Comparison of ENCODE assay signal across 10 cellular contexts in genomic region chrX:15204130-15204751, GRCh38.
DNase-seq lines count a peak whose midpoint lies in the region; ATAC-seq, FAIRE-seq and TF ChIP-seq lines count a peak whose summit lies in the region.
"Had no signal": no experiment of that assay in that cellular context is flagged by ENCODE, and none has a peak within 500 bp of the region (broad histone marks: within the 10 kb centered on the region; RNA-seq: fewer than 3 reads in every experiment).

No MANE protein-coding gene starts in this region.

- H2AFZ ChIP-seq in astrocyte (ENCODE audit: low read depth, low read length) (no peak overlapping the region), Karpas-422 (ENCODE audit: low read length) (no peak overlapping the region)

- H3K79me2 ChIP-seq in astrocyte (ENCODE audit: insufficient read depth, low read length) (no peaks in the 10 kb centered on the region), Karpas-422 (ENCODE audit: low read length) (no peaks in the 10 kb centered on the region)

- no peaks in the 10 kb centered on the region for H4K20me1 ChIP-seq in astrocyte (ENCODE audit: insufficient read depth, low read length)
- H4K20me1 ChIP-seq in Karpas-422 (ENCODE audit: insufficient read depth, low read depth, low read length) = no peaks in the 10 kb centered on the region

- H3K27ac Mint-ChIP-seq in astrocyte (ENCODE audit: unreplicated experiment) (no peak overlapping the region), nephron progenitor cell (no peak overlapping the region)

- H3K36me3 ChIP-seq in astrocyte (ENCODE audit: insufficient read depth, low read length) (no peaks in the 10 kb centered on the region), Karpas-422 (ENCODE audit: insufficient read depth, low read length) (no peaks in the 10 kb centered on the region)
- H3K36me3 ChIP-seq: heart right ventricle, pancreas had no signal

- H3K9me3 ChIP-seq in astrocyte (ENCODE audit: insufficient read depth, low read depth, low read length) (no peaks in the 10 kb centered on the region), Karpas-422 (ENCODE audit: low read length) (no peaks in the 10 kb centered on the region)
- H3K9me3 ChIP-seq: heart right ventricle, pancreas had no signal

- H3K9me3 Mint-ChIP-seq in astrocyte (ENCODE audit: unreplicated experiment) (peaks cover 1% of the 10 kb centered on the region), nephron progenitor cell (peaks cover 25% of the 10 kb centered on the region)

- H3K4me3 ChIP-seq in astrocyte (ENCODE audit: insufficient read depth, low read depth, low read length) (no peak overlapping the region), Karpas-422 (ENCODE audit: low read length) (no peak overlapping the region)
- H3K4me3 ChIP-seq: heart right ventricle, pancreas had no signal

- peak; percentile 39 for FAIRE-seq in astrocyte (lab: Jason Lieb, UNC)
- FAIRE-seq: pancreas had no signal

- H3K4me2 ChIP-seq in astrocyte (ENCODE audit: low read length) (no peak overlapping the region), Karpas-422 (ENCODE audit: low read depth, low read length, poor library complexity, severe bottlenecking) (no peak overlapping the region)

- intact Hi-C loops in left ventricle myocardium superior (cut with micrococcal nuclease) = no loop called here

- TF ChIP-seq CTCF in astrocyte (IDR thresholded peaks at IDR 0.05; ENCODE audit: insufficient read depth, low read depth, low read length) = no peak
- no peak for TF ChIP-seq CTCF in nephron progenitor cell (IDR thresholded peaks at IDR 0.05)

- H3K27me3 ChIP-seq in astrocyte (ENCODE audit: insufficient read depth, low read length) (no peaks in the 10 kb centered on the region), Karpas-422 (ENCODE audit: low read length) (no peaks in the 10 kb centered on the region)
- H3K27me3 ChIP-seq: heart right ventricle had no signal

- no peak overlapping the region for H3K4me3 Mint-ChIP-seq in astrocyte (ENCODE audit: unreplicated experiment)
- H3K4me3 Mint-ChIP-seq in nephron progenitor cell = no peak overlapping the region

- no peaks in the 10 kb centered on the region for H3K27me3 Mint-ChIP-seq in astrocyte (ENCODE audit: low read depth, unreplicated experiment)
- peaks cover 3% of the 10 kb centered on the region for H3K27me3 Mint-ChIP-seq in nephron progenitor cell (ENCODE audit: low read depth, poor library complexity)

- H3K9me2 ChIP-seq in Karpas-422 (replicated peaks; ENCODE audit: insufficient read depth, low read length) = no peaks in the 10 kb centered on the region

- H3K4me1 Mint-ChIP-seq in astrocyte (ENCODE audit: low read depth, unreplicated experiment) (peaks cover 6% of the 10 kb centered on the region), nephron progenitor cell (no peaks in the 10 kb centered on the region)

- DNase-seq in astrocyte (ENCODE audit: low read depth) (no peak), left ventricle myocardium superior (no peak), Karpas-422 (no peak), NOMO-1 treated with dmso at 0.1 percent for 144 hours (lab: John Stamatoyannopoulos, UW; ENCODE audit: unreplicated experiment) (no peak), nephron progenitor cell (no peak)
- DNase-seq: heart right ventricle, pancreas had no signal

- ATAC-seq in GM18520 (IDR thresholded peaks at IDR 0.05; ENCODE audit: unreplicated experiment) = peak; percentile 59
- peak; percentile 74 for ATAC-seq in GM21528 (IDR thresholded peaks at IDR 0.05; ENCODE audit: low FRiP score, unreplicated experiment)
- ATAC-seq in HG03439 (IDR thresholded peaks at IDR 0.05; ENCODE audit: unreplicated experiment) = peak; percentile 88
- no peak for ATAC-seq in left ventricle myocardium superior
- ATAC-seq: heart right ventricle, pancreas had no signal

- H3K9ac ChIP-seq in astrocyte (ENCODE audit: low read length) = no peak overlapping the region
- H3K9ac ChIP-seq in Karpas-422 (ENCODE audit: low read length) = no peak overlapping the region

- H3K36me3 Mint-ChIP-seq in astrocyte (ENCODE audit: low read depth, unreplicated experiment) (no peaks in the 10 kb centered on the region), nephron progenitor cell (ENCODE audit: low read depth) (no peaks in the 10 kb centered on the region)

- H3K4me1 ChIP-seq in astrocyte (ENCODE audit: insufficient read depth, low read length) (peaks cover 2% of the 10 kb centered on the region), Karpas-422 (ENCODE audit: low read length) (no peaks in the 10 kb centered on the region)
- H3K4me1 ChIP-seq: heart right ventricle, pancreas had no signal

- H3K27ac ChIP-seq in astrocyte (ENCODE audit: low read depth, low read length) (no peak overlapping the region), Karpas-422 (ENCODE audit: low read length) (no peak overlapping the region)
- H3K27ac ChIP-seq: heart right ventricle, pancreas had no signal
